In genomic region chr14:99378782-99379214, GRCh38 we compare ENCODE assay signal across 1 cellular context.
TF ChIP-seq lines count a peak whose summit lies in the region.

No MANE protein-coding gene starts in this region.

TF ChIP-seq in WTC11, 78 proteins besides CTCF, POLR2A, EP300 and RAD21 (continued from another document):
- no peak for TF ChIP-seq ATF6 (CRISPR knock-in tag; IDR thresholded peaks at IDR 0.05)
- TF ChIP-seq NFATC4 (CRISPR knock-in tag; IDR thresholded peaks at IDR 0.05) = no peak
- TF ChIP-seq JAZF1 (CRISPR knock-in tag; IDR thresholded peaks at IDR 0.05) = no peak
- TF ChIP-seq ZNF416 (CRISPR knock-in tag; IDR thresholded peaks at IDR 0.05) = no peak
- no peak for TF ChIP-seq IRF2 (CRISPR knock-in tag; IDR thresholded peaks at IDR 0.05; ENCODE audit: borderline replicate concordance, low read depth)
- no peak for TF ChIP-seq HMGXB4 (CRISPR knock-in tag; IDR thresholded peaks at IDR 0.05)
- no peak for TF ChIP-seq CREM (CRISPR knock-in tag; IDR thresholded peaks at IDR 0.05)
- TF ChIP-seq, protein P1, sequence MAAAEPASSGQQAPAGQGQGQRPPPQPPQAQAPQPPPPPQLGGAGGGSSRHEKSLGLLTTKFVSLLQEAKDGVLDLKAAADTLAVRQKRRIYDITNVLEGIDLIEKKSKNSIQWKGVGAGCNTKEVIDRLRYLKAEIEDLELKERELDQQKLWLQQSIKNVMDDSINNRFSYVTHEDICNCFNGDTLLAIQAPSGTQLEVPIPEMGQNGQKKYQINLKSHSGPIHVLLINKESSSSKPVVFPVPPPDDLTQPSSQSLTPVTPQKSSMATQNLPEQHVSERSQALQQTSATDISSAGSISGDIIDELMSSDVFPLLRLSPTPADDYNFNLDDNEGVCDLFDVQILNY (CRISPR knock-in tag; IDR thresholded peaks at IDR 0.05) = no peak
- TF ChIP-seq ZNF425 (CRISPR knock-in tag; conservative IDR thresholded peaks at IDR 0.05) = no peak
- TF ChIP-seq ZBTB43 (CRISPR knock-in tag; IDR thresholded peaks at IDR 0.05) = no peak
- no peak for TF ChIP-seq RELA (CRISPR knock-in tag; IDR thresholded peaks at IDR 0.05; ENCODE audit: borderline replicate concordance)
- TF ChIP-seq TEAD4 (CRISPR knock-in tag; IDR thresholded peaks at IDR 0.05) = no peak
- no peak for TF ChIP-seq SP1 (CRISPR knock-in tag; conservative IDR thresholded peaks at IDR 0.05)
- TF ChIP-seq AFF4 (CRISPR knock-in tag; IDR thresholded peaks at IDR 0.05; ENCODE audit: borderline replicate concordance) = no peak
